In the genomic region with DNA sequence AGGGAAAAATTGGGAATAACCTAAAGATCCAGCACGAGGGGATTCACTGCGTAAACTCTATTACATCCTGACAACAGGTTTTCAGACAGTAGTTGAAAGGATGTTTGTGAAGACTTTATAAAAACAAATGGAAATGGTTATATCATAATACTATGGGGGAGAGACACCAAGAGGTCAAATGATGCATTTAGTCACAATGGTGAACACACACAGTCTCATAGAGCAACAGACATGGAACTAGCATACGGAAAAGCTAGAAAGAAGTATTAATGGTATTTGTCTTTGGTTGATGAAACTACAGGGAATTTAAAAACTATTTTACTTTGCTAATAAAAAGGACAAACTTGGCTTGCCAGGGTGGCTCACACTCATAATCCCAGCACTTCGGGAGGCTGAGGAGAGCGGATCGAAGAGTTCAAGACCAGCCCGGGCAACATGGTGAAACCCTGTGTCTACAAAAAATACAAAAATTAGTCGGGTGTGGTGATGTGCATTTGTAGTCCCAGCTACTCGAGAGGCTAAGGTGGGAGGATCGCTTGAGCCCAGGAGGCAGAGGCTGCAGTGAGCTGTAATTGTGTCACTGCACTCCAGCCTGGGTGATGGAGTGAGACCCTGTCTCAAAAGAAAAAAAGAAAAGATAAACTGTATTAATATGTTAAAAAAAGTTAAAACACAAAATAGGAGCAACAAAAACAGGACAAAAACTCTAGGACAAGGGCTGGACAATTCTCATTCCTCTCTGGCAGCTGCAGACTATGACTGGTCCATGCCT, we compare ENCODE assay signal across 14 cellular contexts.
A peak's percentile ranks its signal among the peaks of the same experiment; 100 is the strongest.
DNase-seq lines count a peak whose midpoint lies in the region; TF ChIP-seq lines count a peak whose summit lies in the region.
"Had no signal": no experiment of that assay in that cellular context is flagged by ENCODE, and none has a peak within 500 bp of the region (broad histone marks: within the 10 kb centered on the region; RNA-seq: fewer than 3 reads in every experiment).

No MANE protein-coding gene starts in this region.

- H4K12ac ChIP-seq in trophoblast cell (ENCODE audit: low read depth, low read length): no peak overlapping the region

- H2BK12ac ChIP-seq in trophoblast cell (ENCODE audit: low read length): no peak overlapping the region

- no CpG with 5 or more reads among the region's 10 CpGs for WGBS in trophoblast cell (ENCODE audit: extremely low coverage, insufficient coverage, insufficient read length)
- WGBS in esophagus muscularis mucosa: 92% methylated on average over 10 of the region's 10 CpGs

- peak overlapping the region; percentile 34; the same call in 1 of the 2 replicates for H3K4me2 ChIP-seq in BLaER1
- no peak overlapping the region for H3K4me2 ChIP-seq in trophoblast cell (ENCODE audit: low read length)

- H2BK5ac ChIP-seq in trophoblast cell (ENCODE audit: low read depth, low read length, poor library complexity): no peak overlapping the region

- H3K79me1 ChIP-seq in trophoblast cell (ENCODE audit: low read length): peaks cover 9% of the 10 kb centered on the region

- H3K9me3 ChIP-seq in BLaER1 (no peaks in the 10 kb centered on the region), trophoblast cell (ENCODE audit: insufficient read depth, low read depth, low read length) (no peaks in the 10 kb centered on the region), esophagus muscularis mucosa (no peaks in the 10 kb centered on the region)

- no peak overlapping the region for H4K8ac ChIP-seq in trophoblast cell (ENCODE audit: low read depth, low read length)

- no peak overlapping the region for H3K14ac ChIP-seq in trophoblast cell (ENCODE audit: low read length)

- H4K20me1 ChIP-seq in BLaER1: no peaks in the 10 kb centered on the region

- H3K4me1 ChIP-seq in BLaER1 (peaks cover 15% of the 10 kb centered on the region), trophoblast cell (ENCODE audit: control insufficient read depth in 1 of 2, insufficient read depth in 2 of 2, low read length in 2 of 2) (peaks cover 11 to 29% of the 10 kb centered on the region in 2 experiments), esophagus muscularis mucosa (no peaks in the 10 kb centered on the region)

- TF ChIP-seq EP300 in esophagus muscularis mucosa (IDR thresholded peaks at IDR 0.05): no peak

- H4K91ac ChIP-seq in trophoblast cell (ENCODE audit: low read depth, low read length): no peak overlapping the region

- no peak overlapping the region for H2AK5ac ChIP-seq in trophoblast cell (ENCODE audit: low read length)

- H3K36me3 ChIP-seq in BLaER1 (no peaks in the 10 kb centered on the region), trophoblast cell (ENCODE audit: control insufficient read depth in 1 of 2, insufficient read depth in 2 of 2, low read length in 2 of 2) (no peaks in the 10 kb centered on the region), esophagus muscularis mucosa (no peaks in the 10 kb centered on the region)

- peak; percentile 94 for DNase-seq in SK-N-DZ (ENCODE audit: low spot score)
- peak; percentile 17 for DNase-seq in midbrain (lab: John Stamatoyannopoulos, UW)
- DNase-seq in trophoblast cell: peak in 1 of 2 donors; percentile 54
- no peak for DNase-seq in stimulated activated CD4-positive, alpha-beta T cell treated with anti-CD3 and anti-CD28 coated beads, Interleukin-2, amount 100 ng/mL, for 24 hours
- DNase-seq in central memory CD4-positive, alpha-beta T cell: no peak
- no peak for DNase-seq in esophagus muscularis mucosa (ENCODE audit: extremely low spot score)
- DNase-seq in coronary artery (ENCODE audit: low spot score): no peak
- DNase-seq: ACHN; Calu3; CD8-positive, alpha-beta T cell; DMS79 treated with DMSO at 0.1 percent for 48 hours; GF-D8; HCEC 1CT had no signal

- TF ChIP-seq POLR2A in esophagus muscularis mucosa (IDR thresholded peaks at IDR 0.05; ENCODE audit: low read depth): no peak

- no peak overlapping the region for H3K4ac ChIP-seq in trophoblast cell (ENCODE audit: low read depth, low read length)

- no peaks in the 10 kb centered on the region for H3K79me2 ChIP-seq in trophoblast cell (ENCODE audit: control insufficient read depth, insufficient read depth, low read length, poor library complexity)

- no peak overlapping the region for H3K27ac ChIP-seq in BLaER1
- no peak overlapping the region for H3K27ac ChIP-seq in trophoblast cell (ENCODE audit: low read depth, low read length)
- no peak overlapping the region for H3K27ac ChIP-seq in esophagus muscularis mucosa (replicated peaks in 1 of 4)
- H3K27ac ChIP-seq in coronary artery: no peak overlapping the region

- H2BK120ac ChIP-seq in trophoblast cell (ENCODE audit: insufficient read depth, low read length, poor library complexity): peak overlapping the region; percentile 79

- H3K23ac ChIP-seq in trophoblast cell (ENCODE audit: low read length): no peak overlapping the region

- H2AFZ ChIP-seq in trophoblast cell (ENCODE audit: insufficient read depth, low read length, poor library complexity): no peak overlapping the region

- H3K9ac ChIP-seq in BLaER1: no peak overlapping the region
- no peak overlapping the region for H3K9ac ChIP-seq in trophoblast cell (ENCODE audit: low read length)

- H3K27me3 ChIP-seq in BLaER1 (no peaks in the 10 kb centered on the region), trophoblast cell (ENCODE audit: insufficient read depth, low read length) (no peaks in the 10 kb centered on the region), esophagus muscularis mucosa (peaks cover 0 to 23% (median 0%) of the 10 kb centered on the region in 4 donors)

- H3K4me3 ChIP-seq in BLaER1 (no peak overlapping the region), trophoblast cell (ENCODE audit: low read depth, low read length) (no peak overlapping the region), esophagus muscularis mucosa (no peak overlapping the region), coronary artery (no peak overlapping the region)

- no peak overlapping the region for H3K18ac ChIP-seq in trophoblast cell (ENCODE audit: low read length)

- intact Hi-C loops in esophagus muscularis mucosa (cut with DNase I): no loop called here

- TF ChIP-seq CTCF in esophagus muscularis mucosa (IDR thresholded peaks at IDR 0.05): no peak
- TF ChIP-seq CTCF in coronary artery (IDR thresholded peaks at IDR 0.05): no peak

Comparison
In these comparisons a context has a peak if more than half of its experiments do, and no peak if none do; other contexts are left out.
1. DNase-seq: peak in SK-N-DZ (single experiment) and midbrain (single experiment); none in stimulated activated CD4-positive, alpha-beta T cell treated with anti-CD3 and anti-CD28 coated beads, Interleukin-2, amount 100 ng/mL, for 24 hours (0 of 2), central memory CD4-positive, alpha-beta T cell (single experiment), esophagus muscularis mucosa (single experiment) and coronary artery (single experiment).